In the genomic region with DNA sequence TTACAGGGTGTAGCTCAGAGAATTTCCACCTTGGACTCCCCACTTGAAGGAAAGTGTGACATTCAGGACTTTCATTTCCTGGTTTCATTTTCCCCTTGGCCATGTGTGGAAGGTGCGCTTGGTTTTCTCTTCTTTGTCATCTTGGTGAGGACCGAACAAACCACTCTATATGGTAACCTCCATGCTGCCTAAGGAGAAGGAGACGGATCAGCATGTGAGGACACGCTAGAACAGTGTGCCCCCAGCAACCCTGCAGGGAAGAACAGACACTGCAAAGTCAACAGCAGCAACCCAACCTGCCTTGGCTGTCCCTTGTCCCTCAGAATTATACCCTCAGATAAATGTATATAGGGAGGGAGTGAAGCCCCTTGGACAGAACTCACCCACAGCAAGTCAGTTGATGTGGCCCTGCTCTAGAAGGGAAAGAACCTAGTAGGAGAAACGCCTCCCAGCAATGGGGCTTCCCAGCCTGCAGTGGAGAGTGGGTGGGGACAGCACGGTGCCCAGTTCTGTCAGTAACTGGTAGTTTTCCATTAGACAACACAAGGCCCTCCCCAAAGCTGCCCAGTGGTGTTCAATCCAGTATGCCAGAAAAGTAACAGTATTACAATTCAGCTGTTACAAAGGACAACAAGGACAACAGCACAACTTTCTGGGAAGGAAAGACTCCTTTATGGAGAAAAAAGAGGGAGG, we compare ENCODE assay signal across 12 cellular contexts. TPM values are rescaled to one million over a fixed set of nuclear protein-coding genes. Genes with fewer than 3 reads are reported as not detected.
A peak's percentile ranks its signal among the peaks of the same experiment; 100 is the strongest.
DNase-seq lines count a peak whose midpoint lies in the region; ATAC-seq, FAIRE-seq and TF ChIP-seq lines count a peak whose summit lies in the region.
"Had no signal": no experiment of that assay in that cellular context is flagged by ENCODE, and none has a peak within 500 bp of the region (broad histone marks: within the 10 kb centered on the region; RNA-seq: fewer than 3 reads in every experiment).

No MANE protein-coding gene starts in this region.

- ATAC-seq in GM19025 (IDR thresholded peaks at IDR 0.05; ENCODE audit: low read depth, unreplicated experiment) (peak; percentile 86), HG02938 (IDR thresholded peaks at IDR 0.05; ENCODE audit: unreplicated experiment) (peak; percentile 44), HG02970 (IDR thresholded peaks at IDR 0.05; ENCODE audit: low FRiP score, unreplicated experiment) (no peak)
- ATAC-seq: effector memory CD8-positive, alpha-beta T cell; naive thymus-derived CD4-positive, alpha-beta T cell had no signal

- no peak for TF ChIP-seq POLR2A in GM12891 (IDR thresholded peaks at IDR 0.05; ENCODE audit: low read depth, low read length)

- DNase-seq in GM12891 (ENCODE audit: insufficient read length, low spot score), result no peak
- DNase-seq in activated T-cell treated with anti-CD3 and anti-CD28 coated beads, Interleukin-2, amount 50 U/mL, for 48 hours, result peak; percentile 34 to 39
- DNase-seq in activated gamma-delta T cell (lab: John Stamatoyannopoulos, UW), result no peak
- no peak for DNase-seq in GM19240 (ENCODE audit: insufficient read length, low spot score)
- no peak for DNase-seq in MV-4-11 (lab: John Stamatoyannopoulos, UW)
- DNase-seq: COR-L47; effector memory CD8-positive, alpha-beta T cell; upper lobe of left lung had no signal

- peak; percentile 75 for FAIRE-seq in GM12891 (lab: Jason Lieb, UNC)

TF ChIP-seq in GM12891, 5 proteins besides CTCF, POLR2A, EP300 and RAD21:
- TF ChIP-seq SPI1 (IDR thresholded peaks at IDR 0.05; ENCODE audit: low read depth, low read length) (peak; percentile 34; the same call in 1 of the 2 replicates), POLR2AphosphoS5 (IDR thresholded peaks at IDR 0.05; ENCODE audit: low read depth, low read length) (no peak)

RNA-seq across cellular contexts. Expression of gene COCH, which starts 18.9 kb away (rescaled TPM):
- 3.0 TPM for polyA plus RNA-seq in GM12891 (2012; ENCODE audit: low read depth, missing spikeins)

Comparison
In these comparisons a context has a peak if more than half of its experiments do, and no peak if none do; other contexts are left out.
1. DNase-seq: peak in activated T-cell treated with anti-CD3 and anti-CD28 coated beads, Interleukin-2, amount 50 U/mL, for 48 hours (2 of 2); none in GM12891 (single experiment), activated gamma-delta T cell (single experiment), GM19240 (single experiment) and MV-4-11 (single experiment).